Comparison of ENCODE assay signal across 9 cellular contexts in the genomic region with DNA sequence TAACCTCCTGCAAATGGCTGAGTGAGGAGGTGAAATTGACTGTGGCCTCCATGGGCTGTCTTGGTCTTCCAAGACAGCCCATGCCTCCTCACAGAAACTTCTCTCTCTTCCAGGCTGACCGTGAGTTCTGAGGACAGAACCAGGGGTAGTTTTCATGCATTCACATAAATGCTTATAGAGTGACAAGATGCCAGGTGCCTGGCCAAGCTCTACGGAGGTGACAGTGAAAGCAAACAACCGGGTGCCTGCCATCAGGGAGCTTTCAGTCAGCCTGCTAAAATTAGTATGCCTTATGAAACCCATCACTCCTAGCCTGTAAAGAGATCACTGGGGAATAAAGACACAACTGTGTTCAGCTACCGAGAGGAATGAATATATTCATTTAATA. TPM values are rescaled to one million over a fixed set of nuclear protein-coding genes. Genes with fewer than 3 reads are reported as not detected.
DNase-seq lines count a peak whose midpoint lies in the region; ATAC-seq, FAIRE-seq and TF ChIP-seq lines count a peak whose summit lies in the region.
"Had no signal": no experiment of that assay in that cellular context is flagged by ENCODE, and none has a peak within 500 bp of the region (broad histone marks: within the 10 kb centered on the region; RNA-seq: fewer than 3 reads in every experiment).

No MANE protein-coding gene starts in this region.

- H3K9me3 ChIP-seq in HEK293 (ENCODE audit: control insufficient read depth, insufficient read depth, low read depth, low read length) (no peaks in the 10 kb centered on the region), iPS-15b (ENCODE audit: control insufficient read depth, insufficient read depth, low read length) (no peaks in the 10 kb centered on the region), small intestine (ENCODE audit: control insufficient read depth, low read depth) (no peaks in the 10 kb centered on the region)

- ATAC-seq in activated naive CD8-positive, alpha-beta T cell treated with anti-CD3 and anti-CD28 coated beads, Interleukin-2, amount 10 ng/mL, durations not matched to agents 7 days and 5 days (ENCODE audit: low read depth): no peak
- ATAC-seq in HG03175 (IDR thresholded peaks at IDR 0.05; ENCODE audit: unreplicated experiment): no peak

- no peak for FAIRE-seq in small intestine (lab: Jason Lieb, UNC)

- peak overlapping the region; percentile 64 for H3K4me3 ChIP-seq in HEK293 (ENCODE audit: low read depth, low read length)
- H3K4me3 ChIP-seq in iPS-15b (ENCODE audit: low read depth, low read length): peak overlapping the region; percentile 72
- H3K4me3 ChIP-seq in small intestine (ENCODE audit: low read depth in 1 of 2, low read length in 2 of 2): peak overlapping the region; percentile 56 to 75

- H3K9ac ChIP-seq in iPS-15b (ENCODE audit: low read depth, low read length): peak overlapping the region; percentile 77

- H3K27me3 Mint-ChIP-seq in activated naive CD8-positive, alpha-beta T cell treated with anti-CD3 and anti-CD28 coated beads, Interleukin-2, amount 10 ng/mL, durations not matched to agents 7 days and 5 days: peaks cover 71% of the 10 kb centered on the region

- H3K4me3 Mint-ChIP-seq in activated naive CD8-positive, alpha-beta T cell treated with anti-CD3 and anti-CD28 coated beads, Interleukin-2, amount 10 ng/mL, durations not matched to agents 7 days and 5 days: peak overlapping the region; percentile 30

- H3K9me3 Mint-ChIP-seq in activated naive CD8-positive, alpha-beta T cell treated with anti-CD3 and anti-CD28 coated beads, Interleukin-2, amount 10 ng/mL, durations not matched to agents 7 days and 5 days: no peaks in the 10 kb centered on the region

- H3K36me3 ChIP-seq in HEK293 (ENCODE audit: control insufficient read depth in 2 of 2, insufficient read depth in 1 of 2, low read length in 2 of 2) (no peaks in the 10 kb centered on the region), iPS-15b (ENCODE audit: control insufficient read depth, insufficient read depth, low read length) (no peaks in the 10 kb centered on the region), small intestine (ENCODE audit: control insufficient read depth in 2 of 2, insufficient read depth in 2 of 2, low read length in 2 of 2) (no peaks in the 10 kb centered on the region)

- H3K27me3 ChIP-seq in iPS-15b (ENCODE audit: control insufficient read depth, insufficient read depth, low read length) (peaks cover 21% of the 10 kb centered on the region), small intestine (ENCODE audit: control insufficient read depth in 2 of 2, insufficient read depth in 2 of 2, low read length in 2 of 2) (no peaks in the 10 kb centered on the region)

- H3K36me3 Mint-ChIP-seq in activated naive CD8-positive, alpha-beta T cell treated with anti-CD3 and anti-CD28 coated beads, Interleukin-2, amount 10 ng/mL, durations not matched to agents 7 days and 5 days: no peaks in the 10 kb centered on the region

- H3K27ac Mint-ChIP-seq in activated naive CD8-positive, alpha-beta T cell treated with anti-CD3 and anti-CD28 coated beads, Interleukin-2, amount 10 ng/mL, durations not matched to agents 7 days and 5 days: no peak overlapping the region

- POLR2A ChIA-PET in HEK293 (lab: Yijun Ruan, JAX): no interaction called here
- POLR2A ChIA-PET in activated naive CD8-positive, alpha-beta T cell treated with anti-CD3 and anti-CD28 coated beads, Interleukin-2, amount 10 ng/mL, durations not matched to agents 7 days and 5 days (lab: Charles Lee): no interaction called here

- TF ChIP-seq CTCF in HEK293 (tag by site-specific recombination; IDR thresholded peaks at IDR 0.05): no peak

- WGBS in small intestine, 3 donors: 40 to 47% (median 46%) methylated on average over 4 of the region's 4 CpGs

- peaks cover 6% of the 10 kb centered on the region; the same call in 1 of the 2 replicates for H3K4me1 ChIP-seq in HEK293 (ENCODE audit: control insufficient read depth, insufficient read depth, low read length)
- no peaks in the 10 kb centered on the region for H3K4me1 ChIP-seq in iPS-15b (ENCODE audit: control insufficient read depth, insufficient read depth, low read length)
- peaks cover 0 to 5% of the 10 kb centered on the region in 2 donors for H3K4me1 ChIP-seq in small intestine (ENCODE audit: control insufficient read depth in 2 of 2, insufficient read depth in 1 of 2, low read depth in 1 of 2, low read length in 1 of 2)

- H3K4me1 Mint-ChIP-seq in activated naive CD8-positive, alpha-beta T cell treated with anti-CD3 and anti-CD28 coated beads, Interleukin-2, amount 10 ng/mL, durations not matched to agents 7 days and 5 days: peaks cover 2% of the 10 kb centered on the region

- no peak for DNase-seq in activated naive CD8-positive, alpha-beta T cell treated with anti-CD3 and anti-CD28 coated beads, Interleukin-2, amount 10 ng/mL, durations not matched to agents 7 days and 5 days
- DNase-seq in small intestine (no peak), NCI-H748 treated with DMSO at 0.1 percent for 48 hours (lab: John Stamatoyannopoulos, UW) (no peak), NCI-H774 (lab: John Stamatoyannopoulos, UW) (no peak), glomerular visceral epithelial cell (ENCODE audit: extremely low spot score) (no peak)
- DNase-seq: NK-92 treated with Interleukin-12 subunit alpha and Interleukin-12 subunit beta, amount 100 ng/mL, for 24 hours had no signal

- peak overlapping the region; percentile 81; the same call in 1 of the 2 replicates for H3K27ac ChIP-seq in HEK293 (ENCODE audit: extremely low read depth, low read depth, low read length)
- H3K27ac ChIP-seq in small intestine (ENCODE audit: low read depth in 1 of 2, low read length in 1 of 2): peak overlapping the region; percentile 76 to 96

- CTCF ChIA-PET in HEK293 (lab: Yijun Ruan, JAX): interaction anchor here (0.7 to 1.4 kb wide), 3 partner anchors 14 to 134 kb away, joined by 3 to 6 read pairs (median 3); no protein-coding TSS in a partner anchor

TF ChIP-seq in HEK293, 187 proteins besides CTCF, POLR2A, EP300 and RAD21 (continues in another document):
- no peak for TF ChIP-seq ZNF837 (tag by site-specific recombination; IDR thresholded peaks at IDR 0.05)
- TF ChIP-seq KLF10 (tag by site-specific recombination; IDR thresholded peaks at IDR 0.05): no peak
- TF ChIP-seq ZBTB7A (tag by site-specific recombination; IDR thresholded peaks at IDR 0.05; ENCODE audit: low read depth): no peak
- TF ChIP-seq, protein P1, sequence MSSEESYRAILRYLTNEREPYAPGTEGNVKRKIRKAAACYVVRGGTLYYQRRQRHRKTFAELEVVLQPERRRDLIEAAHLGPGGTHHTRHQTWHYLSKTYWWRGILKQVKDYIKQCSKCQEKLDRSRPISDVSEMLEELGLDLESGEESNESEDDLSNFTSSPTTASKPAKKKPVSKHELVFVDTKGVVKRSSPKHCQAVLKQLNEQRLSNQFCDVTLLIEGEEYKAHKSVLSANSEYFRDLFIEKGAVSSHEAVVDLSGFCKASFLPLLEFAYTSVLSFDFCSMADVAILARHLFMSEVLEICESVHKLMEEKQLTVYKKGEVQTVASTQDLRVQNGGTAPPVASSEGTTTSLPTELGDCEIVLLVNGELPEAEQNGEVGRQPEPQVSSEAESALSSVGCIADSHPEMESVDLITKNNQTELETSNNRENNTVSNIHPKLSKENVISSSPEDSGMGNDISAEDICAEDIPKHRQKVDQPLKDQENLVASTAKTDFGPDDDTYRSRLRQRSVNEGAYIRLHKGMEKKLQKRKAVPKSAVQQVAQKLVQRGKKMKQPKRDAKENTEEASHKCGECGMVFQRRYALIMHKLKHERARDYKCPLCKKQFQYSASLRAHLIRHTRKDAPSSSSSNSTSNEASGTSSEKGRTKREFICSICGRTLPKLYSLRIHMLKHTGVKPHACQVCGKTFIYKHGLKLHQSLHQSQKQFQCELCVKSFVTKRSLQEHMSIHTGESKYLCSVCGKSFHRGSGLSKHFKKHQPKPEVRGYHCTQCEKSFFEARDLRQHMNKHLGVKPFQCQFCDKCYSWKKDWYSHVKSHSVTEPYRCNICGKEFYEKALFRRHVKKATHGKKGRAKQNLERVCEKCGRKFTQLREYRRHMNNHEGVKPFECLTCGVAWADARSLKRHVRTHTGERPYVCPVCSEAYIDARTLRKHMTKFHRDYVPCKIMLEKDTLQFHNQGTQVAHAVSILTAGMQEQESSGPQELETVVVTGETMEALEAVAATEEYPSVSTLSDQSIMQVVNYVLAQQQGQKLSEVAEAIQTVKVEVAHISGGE (tag by site-specific recombination; conservative IDR thresholded peaks at IDR 0.05; ENCODE audit: low read depth): no peak
- TF ChIP-seq, protein P2, sequence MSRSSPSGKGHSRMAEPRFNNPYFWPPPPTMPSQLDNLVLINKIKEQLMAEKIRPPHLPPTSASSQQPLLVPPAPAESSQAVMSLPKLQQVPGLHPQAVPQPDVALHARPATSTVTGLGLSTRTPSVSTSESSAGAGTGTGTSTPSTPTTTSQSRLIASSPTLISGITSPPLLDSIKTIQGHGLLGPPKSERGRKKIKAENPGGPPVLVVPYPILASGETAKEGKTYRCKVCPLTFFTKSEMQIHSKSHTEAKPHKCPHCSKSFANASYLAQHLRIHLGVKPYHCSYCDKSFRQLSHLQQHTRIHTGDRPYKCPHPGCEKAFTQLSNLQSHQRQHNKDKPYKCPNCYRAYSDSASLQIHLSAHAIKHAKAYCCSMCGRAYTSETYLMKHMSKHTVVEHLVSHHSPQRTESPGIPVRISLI (tag by site-specific recombination; IDR thresholded peaks at IDR 0.05): no peak
- no peak for TF ChIP-seq ZNF157 (tag by site-specific recombination; IDR thresholded peaks at IDR 0.05)
- TF ChIP-seq OSR2 (tag by site-specific recombination; IDR thresholded peaks at IDR 0.05): no peak
- TF ChIP-seq, protein P3, sequence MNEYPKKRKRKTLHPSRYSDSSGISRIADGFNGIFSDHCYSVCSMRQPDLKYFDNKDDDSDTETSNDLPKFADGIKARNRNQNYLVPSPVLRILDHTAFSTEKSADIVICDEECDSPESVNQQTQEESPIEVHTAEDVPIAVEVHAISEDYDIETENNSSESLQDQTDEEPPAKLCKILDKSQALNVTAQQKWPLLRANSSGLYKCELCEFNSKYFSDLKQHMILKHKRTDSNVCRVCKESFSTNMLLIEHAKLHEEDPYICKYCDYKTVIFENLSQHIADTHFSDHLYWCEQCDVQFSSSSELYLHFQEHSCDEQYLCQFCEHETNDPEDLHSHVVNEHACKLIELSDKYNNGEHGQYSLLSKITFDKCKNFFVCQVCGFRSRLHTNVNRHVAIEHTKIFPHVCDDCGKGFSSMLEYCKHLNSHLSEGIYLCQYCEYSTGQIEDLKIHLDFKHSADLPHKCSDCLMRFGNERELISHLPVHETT (tag by site-specific recombination; IDR thresholded peaks at IDR 0.05): no peak
- no peak for TF ChIP-seq ZNF221 (tag by site-specific recombination; IDR thresholded peaks at IDR 0.05; ENCODE audit: borderline replicate concordance)

RNA-seq across cellular contexts. Expression of a gene that starts 0.9 kb away (rescaled TPM):
- not detected for total RNA-seq in activated naive CD8-positive, alpha-beta T cell treated with anti-CD3 and anti-CD28 coated beads, Interleukin-2, amount 10 ng/mL, durations not matched to agents 7 days and 5 days
- 1 to 10 TPM; 2.0 to 6.8 (median 3.3) TPM for polyA plus RNA-seq in small intestine
